ENCODE assay signal across 13 cellular contexts in the genomic region with DNA sequence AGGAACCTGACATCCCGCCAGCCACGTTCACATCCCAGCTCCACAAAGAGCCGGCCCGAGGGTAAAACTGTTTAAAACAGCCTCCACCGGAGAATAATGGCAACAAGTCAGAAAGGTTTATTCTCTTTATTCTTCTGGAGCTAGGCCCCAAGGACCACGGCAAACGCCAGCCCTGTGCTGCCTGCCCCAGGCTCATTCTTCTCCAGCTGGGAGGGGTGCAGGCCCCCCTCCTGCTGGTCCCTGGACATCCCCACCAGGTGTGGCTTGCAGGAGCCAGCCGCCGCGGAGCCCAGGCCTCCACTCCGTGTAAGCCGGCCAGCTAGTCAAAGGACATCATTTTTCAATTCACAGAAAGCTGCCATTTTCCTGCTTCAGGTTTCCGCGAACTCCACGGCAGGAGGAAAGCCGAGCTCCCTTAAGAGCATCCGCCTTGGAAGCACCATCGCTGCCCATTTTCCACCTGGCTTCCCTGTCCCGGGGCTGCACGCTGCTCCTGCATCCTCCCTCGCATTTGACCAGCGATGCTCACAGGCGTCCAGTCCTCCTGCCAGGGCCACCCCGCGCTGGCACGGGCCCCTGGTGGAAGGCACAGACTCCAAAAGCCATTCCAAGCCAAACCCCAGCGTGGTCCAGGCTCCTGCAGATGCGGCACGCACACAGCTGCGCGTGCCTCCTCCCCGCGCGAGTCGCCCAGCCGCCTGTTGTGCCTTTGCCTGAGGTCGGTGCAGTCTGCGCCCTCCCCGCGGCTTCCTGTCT.
DNase-seq lines count a peak whose midpoint lies in the region; ATAC-seq, FAIRE-seq and TF ChIP-seq lines count a peak whose summit lies in the region.
"Had no signal": no experiment of that assay in that cellular context is flagged by ENCODE, and none has a peak within 500 bp of the region (broad histone marks: within the 10 kb centered on the region; RNA-seq: fewer than 3 reads in every experiment).

No MANE protein-coding gene starts in this region.

- DNase-seq in COR-L47 (lab: John Stamatoyannopoulos, UW) (peak; percentile 82), NCI-H1092 (lab: John Stamatoyannopoulos, UW) (peak; percentile 26), chondrocyte (ENCODE audit: low spot score) (peak; percentile 89), neuronal stem cell (ENCODE audit: low spot score) (no peak), kidney (no peak), SHP77 (lab: John Stamatoyannopoulos, UW) (no peak), NCI-H2227 (lab: John Stamatoyannopoulos, UW; ENCODE audit: unreplicated experiment) (no peak)
- DNase-seq: AML-193, Peyer's patch, Right ventricle myocardium superior had no signal

- no peak overlapping the region for H2BK5ac ChIP-seq in neuronal stem cell (ENCODE audit: low read length)

- no peaks in the 10 kb centered on the region for H3K27me3 Mint-ChIP-seq in chondrocyte (ENCODE audit: low read depth)

- no peaks in the 10 kb centered on the region for H3K9me3 ChIP-seq in neuronal stem cell (replicated peaks in 1 of 2; ENCODE audit: control insufficient read depth in 2 of 2, insufficient read depth in 1 of 2, low read depth in 1 of 2, low read length in 2 of 2)
- H3K9me3 ChIP-seq in kidney (ENCODE audit: control insufficient read depth in 1 of 2, low read length in 2 of 2) = no peaks in the 10 kb centered on the region
- H3K9me3 ChIP-seq: Peyer's patch had no signal

- H3K27ac Mint-ChIP-seq in chondrocyte (ENCODE audit: unreplicated experiment) = no peak overlapping the region
- H3K27ac Mint-ChIP-seq: H9 had no signal

- H3K27ac ChIP-seq in neuronal stem cell (replicated peaks; ENCODE audit: low read length) = no peak overlapping the region
- H3K27ac ChIP-seq in kidney (ENCODE audit: low read depth in 2 of 2, low read length in 2 of 2) = no peak overlapping the region
- H3K27ac ChIP-seq: Peyer's patch had no signal

- peaks cover 5% of the 10 kb centered on the region for H3K36me3 Mint-ChIP-seq in chondrocyte (ENCODE audit: low read depth)

- TF ChIP-seq CTCF in chondrocyte (IDR thresholded peaks at IDR 0.05) (no peak), kidney (IDR thresholded peaks at IDR 0.05; ENCODE audit: borderline replicate concordance, extremely low read depth, insufficient read depth) (no peak)

- peak overlapping the region; percentile 61 for H2AK5ac ChIP-seq in neuronal stem cell (ENCODE audit: low read depth, low read length)

- H4K8ac ChIP-seq in neuronal stem cell (ENCODE audit: low read depth, low read length) = no peak overlapping the region

- H3K36me3 ChIP-seq in neuronal stem cell (replicated peaks in 1 of 2; ENCODE audit: control insufficient read depth in 2 of 2, insufficient read depth in 2 of 2, low read length in 2 of 2) (no peaks in the 10 kb centered on the region), kidney (ENCODE audit: control insufficient read depth in 1 of 2, insufficient read depth in 2 of 2, low read length in 2 of 2) (no peaks in the 10 kb centered on the region)
- H3K36me3 ChIP-seq: Peyer's patch had no signal

- peaks cover 26% of the 10 kb centered on the region for H3K9me3 Mint-ChIP-seq in chondrocyte (ENCODE audit: low read depth)

- H2BK15ac ChIP-seq in neuronal stem cell (ENCODE audit: low read length) = no peak overlapping the region

- H3K4me3 Mint-ChIP-seq in chondrocyte (ENCODE audit: unreplicated experiment) = no peak overlapping the region
- H3K4me3 Mint-ChIP-seq: H9 had no signal

- H3K27me3 ChIP-seq in neuronal stem cell (ENCODE audit: control insufficient read depth in 3 of 3, insufficient read depth in 3 of 3, low read depth in 1 of 3, low read length in 3 of 3) = no peaks in the 10 kb centered on the region
- H3K27me3 ChIP-seq: Peyer's patch had no signal

- H3K14ac ChIP-seq in neuronal stem cell (ENCODE audit: low read length) = no peak overlapping the region

- H3K4ac ChIP-seq in neuronal stem cell (ENCODE audit: low read length) = no peak overlapping the region

- H3K9ac ChIP-seq in neuronal stem cell (ENCODE audit: low read depth, low read length, poor library complexity) (peak overlapping the region; percentile 54), kidney (ENCODE audit: low read length in 2 of 2) (no peak overlapping the region)

- H2AFZ ChIP-seq in neuronal stem cell (ENCODE audit: low read length) = no peak overlapping the region

- no peaks in the 10 kb centered on the region for H3K4me1 ChIP-seq in neuronal stem cell (ENCODE audit: control insufficient read depth in 2 of 2, insufficient read depth in 1 of 2, low read depth in 1 of 2, low read length in 2 of 2)
- peaks cover 0 to 3% of the 10 kb centered on the region in 2 donors for H3K4me1 ChIP-seq in kidney (ENCODE audit: control insufficient read depth in 1 of 2, insufficient read depth in 1 of 2, low read depth in 1 of 2, low read length in 2 of 2)
- H3K4me1 ChIP-seq: Peyer's patch had no signal

- H4K91ac ChIP-seq in neuronal stem cell (ENCODE audit: low read depth, low read length, poor library complexity) = no peak overlapping the region

- no peaks in the 10 kb centered on the region for H3K4me1 Mint-ChIP-seq in chondrocyte (ENCODE audit: low read depth)

- intact Hi-C loops in kidney (cut with DNase I) = no loop called here

- no peak overlapping the region for H2BK120ac ChIP-seq in neuronal stem cell (ENCODE audit: low read depth, low read length)

- no peak overlapping the region for H3K4me3 ChIP-seq in neuronal stem cell (ENCODE audit: low read length in 2 of 2)
- H3K4me3 ChIP-seq in kidney (ENCODE audit: low read length in 2 of 2) = no peak overlapping the region
- H3K4me3 ChIP-seq: Peyer's patch had no signal

- H3K79me1 ChIP-seq in neuronal stem cell (ENCODE audit: low read depth, low read length) = no peaks in the 10 kb centered on the region

- WGBS in neuronal stem cell (ENCODE audit: extremely low coverage in 2 of 2, insufficient read length in 2 of 2, insufficient replicate concordance in 1 of 2), 2 donors = no CpG with 5 or more reads among the region's 40 CpGs

- peak overlapping the region; percentile 82 for H2BK12ac ChIP-seq in neuronal stem cell (ENCODE audit: low read length)

- ATAC-seq in GM18868 (IDR thresholded peaks at IDR 0.05; ENCODE audit: unreplicated experiment) = no peak
- ATAC-seq: SK-N-SH treated with all-trans-retinoic acid at 6 μM for 48 hours had no signal

- H3K23ac ChIP-seq in neuronal stem cell (ENCODE audit: low read depth, low read length, poor library complexity) = peak overlapping the region; percentile 68

- no peak overlapping the region for H3K4me2 ChIP-seq in neuronal stem cell (ENCODE audit: insufficient read depth, low read length, poor library complexity, severe bottlenecking)

- no peak for FAIRE-seq in kidney (lab: Jason Lieb, UNC)

- H3K18ac ChIP-seq in neuronal stem cell (ENCODE audit: low read length) = peak overlapping the region; percentile 85

Comparison
In these comparisons a context has a peak if more than half of its experiments do, and no peak if none do; other contexts are left out.
1. DNase-seq: peak in COR-L47 (single experiment), NCI-H1092 (single experiment) and chondrocyte (single experiment); none in neuronal stem cell (single experiment), kidney (single experiment), SHP77 (0 of 2) and NCI-H2227 (single experiment).